Comparison of ENCODE assay signal across 20 cellular contexts in genomic region chr6:105688573-105688972, GRCh38.
DNase-seq lines count a peak whose midpoint lies in the region; ATAC-seq, FAIRE-seq and TF ChIP-seq lines count a peak whose summit lies in the region.
"Had no signal": no experiment of that assay in that cellular context is flagged by ENCODE, and none has a peak within 500 bp of the region (broad histone marks: within the 10 kb centered on the region; RNA-seq: fewer than 3 reads in every experiment).

No MANE protein-coding gene starts in this region.

- H3K4me2 ChIP-seq in BLaER1 (0 out of 2 replicates have a peak overlapping the region, but pooled peaks have one; percentile 2), DND-41 (ENCODE audit: insufficient read depth, low read length) (no peak overlapping the region), MM.1S (ENCODE audit: low read depth, low read length) (peak overlapping the region; percentile 10; the same call in 1 of the 2 replicates), GM12878 (ENCODE audit: control insufficient read depth, insufficient read depth) (no peak overlapping the region), trophoblast cell (ENCODE audit: low read length) (no peak overlapping the region)
- H3K4me2 ChIP-seq: A549 had no signal

- no peak overlapping the region for H3K4ac ChIP-seq in trophoblast cell (ENCODE audit: low read depth, low read length)

- WGBS in GM12878 (ENCODE audit: insufficient coverage, insufficient replicate concordance, low lambda C conversion rate, missing lambda C conversion rate) = 61% methylated on average over 1 of the region's 1 CpG
- WGBS in trophoblast cell (ENCODE audit: extremely low coverage, insufficient coverage, insufficient read length) = no CpG with 5 or more reads among the region's 1 CpG

- H3K4me1 ChIP-seq in BLaER1 (peaks cover 6% of the 10 kb centered on the region), DND-41 (ENCODE audit: insufficient read depth, low read length) (peaks cover 6% of the 10 kb centered on the region), MM.1S (ENCODE audit: low read length) (peaks cover 16% of the 10 kb centered on the region), GM12878 (ENCODE audit: control insufficient read depth, insufficient read depth, low read length) (no peaks in the 10 kb centered on the region), trophoblast cell (ENCODE audit: control insufficient read depth in 1 of 2, insufficient read depth in 2 of 2, low read length in 2 of 2) (no peaks in the 10 kb centered on the region)
- H3K4me1 ChIP-seq: A549, BE2C had no signal

- CTCF ChIA-PET in GM12878 (lab: Yijun Ruan, JAX) = no interaction called here

- no peak for TF ChIP-seq CTCF in DND-41 (IDR thresholded peaks at IDR 0.05; ENCODE audit: borderline replicate concordance, extremely low read depth, low read length, poor library complexity, severe bottlenecking)
- TF ChIP-seq CTCF in MM.1S (IDR thresholded peaks at IDR 0.05; ENCODE audit: low read length) = no peak
- no peak for TF ChIP-seq CTCF in GM12878 (IDR thresholded peaks at IDR 0.05 in 2 of 3, conservative IDR thresholded peaks at IDR 0.05 in 1 of 3; ENCODE audit: control insufficient read depth in 2 of 3, extremely low read depth in 1 of 3, insufficient read depth in 1 of 3, low read depth in 3 of 3, low read length in 3 of 3)

- no peak for TF ChIP-seq RAD21 in GM12878 (IDR thresholded peaks at IDR 0.05; ENCODE audit: insufficient read depth, low read depth, low read length)

- no peak overlapping the region for H2BK12ac ChIP-seq in trophoblast cell (ENCODE audit: low read length)

- H2BK5ac ChIP-seq in trophoblast cell (ENCODE audit: low read depth, low read length, poor library complexity) = no peak overlapping the region

- H3K27ac ChIP-seq in BLaER1 (no peak overlapping the region), DND-41 (ENCODE audit: low read length) (no peak overlapping the region), MM.1S (ENCODE audit: low read length) (no peak overlapping the region), GM12878 (ENCODE audit: control insufficient read depth, insufficient read depth) (no peak overlapping the region), trophoblast cell (ENCODE audit: low read depth, low read length) (no peak overlapping the region)
- H3K27ac ChIP-seq: A549 had no signal

- H3K4me3 ChIP-seq in BLaER1 (no peak overlapping the region), DND-41 (ENCODE audit: low read depth in 1 of 2, low read length in 2 of 2) (no peak overlapping the region), MM.1S (ENCODE audit: low read length) (no peak overlapping the region), GM12878 (no peak overlapping the region), trophoblast cell (ENCODE audit: low read depth, low read length) (no peak overlapping the region)
- H3K4me3 ChIP-seq: A549, K562 had no signal

- intact Hi-C loops in GM12878 (cut with micrococcal nuclease; ENCODE audit: unreplicated experiment) = no loop called here
- intact Hi-C loops in left colon (cut with DNase I, micrococcal nuclease) = no loop called here

- no peak overlapping the region for H4K8ac ChIP-seq in trophoblast cell (ENCODE audit: low read depth, low read length)

- TF ChIP-seq POLR2A in GM12878 (IDR thresholded peaks at IDR 0.05; ENCODE audit: low read depth, low read length) = no peak

- H3K27me3 ChIP-seq in BLaER1 = peaks cover 1% of the 10 kb centered on the region; the same call in 1 of the 2 replicates
- no peaks in the 10 kb centered on the region for H3K27me3 ChIP-seq in DND-41 (ENCODE audit: insufficient read depth, low read length, poor library complexity)
- H3K27me3 ChIP-seq in MM.1S (replicated peaks; ENCODE audit: insufficient read depth, low read length) = no peaks in the 10 kb centered on the region
- no peaks in the 10 kb centered on the region for H3K27me3 ChIP-seq in GM12878 (replicated peaks in 1 of 2; ENCODE audit: control insufficient read depth in 2 of 2, insufficient read depth in 2 of 2, low read length in 1 of 2)
- H3K27me3 ChIP-seq in trophoblast cell (ENCODE audit: insufficient read depth, low read length) = no peaks in the 10 kb centered on the region

- FAIRE-seq in GM12878 (lab: Jason Lieb, UNC) = no peak
- no peak for FAIRE-seq in GM19239 (lab: Jason Lieb, UNC)
- FAIRE-seq: A549, D721Med, GM18507, H1, HepG2, HTR-8/SVneo, K562 had no signal

- H3K14ac ChIP-seq in trophoblast cell (ENCODE audit: low read length) = no peak overlapping the region

- no peaks in the 10 kb centered on the region for H3K9me2 ChIP-seq in MM.1S (replicated peaks; ENCODE audit: insufficient read depth, low read length)

- peaks cover 30% of the 10 kb centered on the region for H3K9me3 ChIP-seq in BLaER1
- peaks cover 17% of the 10 kb centered on the region for H3K9me3 ChIP-seq in DND-41 (ENCODE audit: insufficient read depth, low read length, severe bottlenecking)
- no peaks in the 10 kb centered on the region for H3K9me3 ChIP-seq in MM.1S (replicated peaks; ENCODE audit: insufficient read depth, low read length)
- H3K9me3 ChIP-seq in GM12878 (replicated peaks; ENCODE audit: control insufficient read depth, insufficient read depth, low read length) = peaks cover 19% of the 10 kb centered on the region
- H3K9me3 ChIP-seq in trophoblast cell (ENCODE audit: insufficient read depth, low read depth, low read length) = peaks cover 6% of the 10 kb centered on the region
- H3K9me3 ChIP-seq: BE2C had no signal

- in situ Hi-C loops in GM12878 (cut with MboI) = no loop called here

- peaks cover 15% of the 10 kb centered on the region for H3F3A ChIP-seq in MM.1S (ENCODE audit: insufficient read depth, low read length)

- no TSS peak for BruUV-seq in GM12878 (replicated peaks; lab: Mats Ljungman, UMichigan)

- no peak overlapping the region for H3K23ac ChIP-seq in trophoblast cell (ENCODE audit: low read length)

- POLR2A ChIA-PET in GM12878 (lab: Charles Lee) = no interaction called here

- H4K20me1 ChIP-seq in BLaER1 (no peaks in the 10 kb centered on the region), DND-41 (ENCODE audit: insufficient read depth, low read length) (no peaks in the 10 kb centered on the region), MM.1S (ENCODE audit: insufficient read depth, low read length) (no peaks in the 10 kb centered on the region), GM12878 (ENCODE audit: control insufficient read depth, insufficient read depth) (no peaks in the 10 kb centered on the region)

- H4K91ac ChIP-seq in trophoblast cell (ENCODE audit: low read depth, low read length) = no peak overlapping the region

- no peak overlapping the region for H4K12ac ChIP-seq in trophoblast cell (ENCODE audit: low read depth, low read length)

- DNase-seq in DND-41 = peak; percentile 61
- DNase-seq in MM.1S = peak; percentile 94
- no peak for DNase-seq in GM12878 (ENCODE audit: low read depth, low spot score)
- no peak for DNase-seq in trophoblast cell
- DNase-seq in left colon = no peak
- no peak for DNase-seq in GM19239 (ENCODE audit: insufficient read length, low spot score)
- DNase-seq: BE2C; CD8-positive, alpha-beta T cell; COR-L47; DMS153; HCEC 1CT; HFFc6 had no signal

- H3K9ac ChIP-seq in BLaER1 (no peak overlapping the region), DND-41 (ENCODE audit: low read depth, low read length) (no peak overlapping the region), MM.1S (ENCODE audit: low read length) (no peak overlapping the region), GM12878 (ENCODE audit: control insufficient read depth, insufficient read depth, low read length) (no peak overlapping the region), trophoblast cell (ENCODE audit: low read length) (no peak overlapping the region)

- no peaks in the 10 kb centered on the region for H3K79me1 ChIP-seq in trophoblast cell (ENCODE audit: low read length)

- SMC1A ChIA-PET in GM12878 (lab: Charles Lee; ENCODE audit: uncharacterized antibody, unreplicated experiment) = interaction anchor here (1.3 kb wide), 2 partner anchors 12 to 191 kb away, joined by 4 to 5 read pairs; no protein-coding TSS in a partner anchor

- RAD21 ChIA-PET in GM12878 (lab: Charles Lee; ENCODE audit: unreplicated experiment) = no interaction called here

- H2AFZ ChIP-seq in DND-41 (ENCODE audit: low read depth, low read length) (no peak overlapping the region), MM.1S (ENCODE audit: low read length) (no peak overlapping the region), GM12878 (ENCODE audit: control insufficient read depth, low read depth, low read length) (no peak overlapping the region), trophoblast cell (ENCODE audit: insufficient read depth, low read length, poor library complexity) (no peak overlapping the region)

- no peak overlapping the region for H2AK5ac ChIP-seq in trophoblast cell (ENCODE audit: low read length)

- ATAC-seq in DND-41 (ENCODE audit: insufficient read depth, low read depth) (peak; percentile 93), GM12878 (no peak; the same call in 1 of the 3 replicates), left colon (no peak)
- ATAC-seq: A549; CD8-positive, alpha-beta T cell; HepG2; K562 had no signal

- no peak for TF ChIP-seq EP300 in GM12878 (IDR thresholded peaks at IDR 0.05; ENCODE audit: borderline replicate concordance in 1 of 2, control insufficient read depth in 1 of 2, low read depth in 2 of 2, low read length in 2 of 2)

- no peak overlapping the region for H3K18ac ChIP-seq in trophoblast cell (ENCODE audit: low read length)

- no peaks in the 10 kb centered on the region for H3K36me3 ChIP-seq in BLaER1
- H3K36me3 ChIP-seq in DND-41 (ENCODE audit: insufficient read depth, low read length) = no peaks in the 10 kb centered on the region
- H3K36me3 ChIP-seq in MM.1S (replicated peaks; ENCODE audit: insufficient read depth, low read length) = no peaks in the 10 kb centered on the region
- no peaks in the 10 kb centered on the region for H3K36me3 ChIP-seq in GM12878 (ENCODE audit: control insufficient read depth in 2 of 2, insufficient read depth in 2 of 2, low read length in 1 of 2)
- H3K36me3 ChIP-seq in trophoblast cell (ENCODE audit: control insufficient read depth in 1 of 2, insufficient read depth in 2 of 2, low read length in 2 of 2) = no peaks in the 10 kb centered on the region
- H3K36me3 ChIP-seq: BE2C had no signal

- H3K79me2 ChIP-seq in DND-41 (ENCODE audit: insufficient read depth, low read length) = no peaks in the 10 kb centered on the region
- H3K79me2 ChIP-seq in MM.1S (ENCODE audit: low read length) = no peaks in the 10 kb centered on the region
- no peaks in the 10 kb centered on the region for H3K79me2 ChIP-seq in GM12878 (ENCODE audit: control insufficient read depth, insufficient read depth, low read length)
- no peaks in the 10 kb centered on the region for H3K79me2 ChIP-seq in trophoblast cell (ENCODE audit: control insufficient read depth, insufficient read depth, low read length, poor library complexity)

- no peak overlapping the region for H2BK120ac ChIP-seq in trophoblast cell (ENCODE audit: insufficient read depth, low read length, poor library complexity)

TF ChIP-seq in GM12878, 131 proteins besides CTCF, POLR2A, EP300 and RAD21 (continues in another document):
- no peak for TF ChIP-seq ZNF622 (IDR thresholded peaks at IDR 0.05)

Comparison
In these comparisons a context has a peak if more than half of its experiments do, and no peak if none do; other contexts are left out.
1. H3K4me2 ChIP-seq: peak in BLaER1 (single experiment) and MM.1S (single experiment); none in DND-41 (single experiment), GM12878 (single experiment) and trophoblast cell (single experiment).
2. DNase-seq: peak in DND-41 (single experiment) and MM.1S (single experiment); none in GM12878 (single experiment), trophoblast cell (0 of 2), left colon (0 of 2) and GM19239 (single experiment).